In genomic region chr7:39539816-39540215, GRCh38 we compare ENCODE assay signal across 13 cellular contexts. TPM values are rescaled to one million over a fixed set of nuclear protein-coding genes. Genes with fewer than 3 reads are reported as not detected.
A peak's percentile ranks its signal among the peaks of the same experiment; 100 is the strongest.
DNase-seq lines count a peak whose midpoint lies in the region; ATAC-seq, FAIRE-seq and TF ChIP-seq lines count a peak whose summit lies in the region.
"Had no signal": no experiment of that assay in that cellular context is flagged by ENCODE, and none has a peak within 500 bp of the region (broad histone marks: within the 10 kb centered on the region; RNA-seq: fewer than 3 reads in every experiment).

No MANE protein-coding gene starts in this region.

- peaks cover 8% of the 10 kb centered on the region; the same call in 1 of the 2 replicates for H3K4me1 ChIP-seq in GM23338 (ENCODE audit: insufficient read depth)
- H3K4me1 ChIP-seq in neuronal stem cell (ENCODE audit: control insufficient read depth in 2 of 2, insufficient read depth in 1 of 2, low read depth in 1 of 2, low read length in 2 of 2) = peaks cover 0 to 9% of the 10 kb centered on the region in 2 donors
- no peaks in the 10 kb centered on the region for H3K4me1 ChIP-seq in upper lobe of left lung

- no peak overlapping the region for H3K4me3 Mint-ChIP-seq in GM23338
- H3K4me3 Mint-ChIP-seq: B cell; CD4-positive, alpha-beta T cell; T-cell had no signal

- H3K27me3 ChIP-seq in GM23338 (ENCODE audit: insufficient read depth) (no peaks in the 10 kb centered on the region), bronchial epithelial cell (ENCODE audit: control insufficient read depth, insufficient read depth, low read length) (no peaks in the 10 kb centered on the region), neuronal stem cell (ENCODE audit: control insufficient read depth in 3 of 3, insufficient read depth in 3 of 3, low read depth in 1 of 3, low read length in 3 of 3) (peaks cover 0 to 10% (median 0%) of the 10 kb centered on the region in 3 experiments), upper lobe of left lung (no peaks in the 10 kb centered on the region)

- no peak overlapping the region for H2BK5ac ChIP-seq in neuronal stem cell (ENCODE audit: low read length)

- H3K14ac ChIP-seq in neuronal stem cell (ENCODE audit: low read length) = no peak overlapping the region

- H3K27ac ChIP-seq in GM23338 (ENCODE audit: low read depth) (no peak overlapping the region), neuronal stem cell (replicated peaks; ENCODE audit: low read length) (no peak overlapping the region), upper lobe of left lung (no peak overlapping the region)
- H3K27ac ChIP-seq: SK-N-MC had no signal

- no peak for TF ChIP-seq POLR2A in upper lobe of left lung (IDR thresholded peaks at IDR 0.05)

- FAIRE-seq in bronchial epithelial cell (lab: Jason Lieb, UNC) = peak; percentile 40

- H3K79me1 ChIP-seq in neuronal stem cell (ENCODE audit: low read depth, low read length) = no peaks in the 10 kb centered on the region

- peaks cover 15% of the 10 kb centered on the region for H3K4me1 Mint-ChIP-seq in GM23338
- H3K4me1 Mint-ChIP-seq: B cell, T-cell had no signal

- H3K4me3 ChIP-seq in GM23338 (no peak overlapping the region), bronchial epithelial cell (ENCODE audit: low read depth, low read length) (no peak overlapping the region), neuronal stem cell (ENCODE audit: low read length in 2 of 2) (no peak overlapping the region), upper lobe of left lung (no peak overlapping the region)
- H3K4me3 ChIP-seq: SK-N-MC had no signal

- no peak overlapping the region for H2BK15ac ChIP-seq in neuronal stem cell (ENCODE audit: low read length)

- H3K9me3 ChIP-seq in neuronal stem cell (replicated peaks in 1 of 2; ENCODE audit: control insufficient read depth in 2 of 2, insufficient read depth in 1 of 2, low read depth in 1 of 2, low read length in 2 of 2) = peaks cover 0 to 1% of the 10 kb centered on the region in 2 donors
- no peaks in the 10 kb centered on the region for H3K9me3 ChIP-seq in upper lobe of left lung

- H3K4ac ChIP-seq in neuronal stem cell (ENCODE audit: low read length) = no peak overlapping the region

- H2BK120ac ChIP-seq in neuronal stem cell (ENCODE audit: low read depth, low read length) = no peak overlapping the region

- no peak overlapping the region for H3K27ac Mint-ChIP-seq in GM23338
- H3K27ac Mint-ChIP-seq: B cell; CD4-positive, alpha-beta T cell; T-cell had no signal

- peaks cover 6% of the 10 kb centered on the region for H3K27me3 Mint-ChIP-seq in GM23338 (ENCODE audit: insufficient read depth, low read depth, poor library complexity)
- H3K27me3 Mint-ChIP-seq: CD4-positive, alpha-beta T cell had no signal

- H4K20me1 ChIP-seq in GM23338 (replicated peaks; ENCODE audit: insufficient read depth) = no peaks in the 10 kb centered on the region

- H3K9ac ChIP-seq in neuronal stem cell (ENCODE audit: low read depth, low read length, poor library complexity) = no peak overlapping the region

- TF ChIP-seq EP300 in upper lobe of left lung (IDR thresholded peaks at IDR 0.05) = no peak

- H3K36me3 ChIP-seq in GM23338 (ENCODE audit: insufficient read depth) (no peaks in the 10 kb centered on the region), bronchial epithelial cell (ENCODE audit: control insufficient read depth, insufficient read depth, low read length) (no peaks in the 10 kb centered on the region), neuronal stem cell (replicated peaks in 1 of 2; ENCODE audit: control insufficient read depth in 2 of 2, insufficient read depth in 2 of 2, low read length in 2 of 2) (no peaks in the 10 kb centered on the region), upper lobe of left lung (no peaks in the 10 kb centered on the region)

- H4K91ac ChIP-seq in neuronal stem cell (ENCODE audit: low read depth, low read length, poor library complexity) = no peak overlapping the region

- peak overlapping the region; percentile 94 for H2AFZ ChIP-seq in GM23338
- H2AFZ ChIP-seq in neuronal stem cell (ENCODE audit: low read length) = no peak overlapping the region

- H3K79me2 ChIP-seq in GM23338 (replicated peaks; ENCODE audit: insufficient read depth) = no peaks in the 10 kb centered on the region

- H3K23ac ChIP-seq in neuronal stem cell (ENCODE audit: low read depth, low read length, poor library complexity) = no peak overlapping the region

- H3K9me2 ChIP-seq in GM23338 (ENCODE audit: insufficient read depth) = peaks cover 12% of the 10 kb centered on the region; the same call in 1 of the 2 replicates

- H3K4me2 ChIP-seq in GM23338 (peak overlapping the region; percentile 45; the same call in 1 of the 2 replicates), neuronal stem cell (ENCODE audit: insufficient read depth, low read length, poor library complexity, severe bottlenecking) (no peak overlapping the region)

- H3K36me3 Mint-ChIP-seq in GM23338 (ENCODE audit: low read depth) = no peaks in the 10 kb centered on the region
- H3K36me3 Mint-ChIP-seq: T-cell had no signal

- H3F3A ChIP-seq in GM23338 (replicated peaks; ENCODE audit: low read depth) = no peaks in the 10 kb centered on the region

- H4K8ac ChIP-seq in neuronal stem cell (ENCODE audit: low read depth, low read length) = no peak overlapping the region

- DNase-seq in DMS153 treated with DMSO at 0.1 percent for 48 hours (lab: John Stamatoyannopoulos, UW; ENCODE audit: unreplicated experiment) (peak; percentile 71), GM23338 (ENCODE audit: low spot score) (peak; percentile 29), bronchial epithelial cell (ENCODE audit: low read depth) (no peak), neuronal stem cell (ENCODE audit: low spot score) (no peak), upper lobe of left lung (no peak)
- DNase-seq: CD4-positive, alpha-beta T cell; NCI-H1694 treated with DMSO at 0.1 percent for 48 hours; NCI-H446; T-cell had no signal

- ATAC-seq in GM23338 = peak; percentile 49
- no peak for ATAC-seq in upper lobe of left lung (ENCODE audit: low FRiP score in 2 of 2)
- no peak for ATAC-seq in HG03175 (IDR thresholded peaks at IDR 0.05; ENCODE audit: unreplicated experiment)
- no peak for ATAC-seq in HG02763 (IDR thresholded peaks at IDR 0.05; ENCODE audit: unreplicated experiment)
- ATAC-seq: T-cell had no signal

- no peaks in the 10 kb centered on the region for H3K9me3 Mint-ChIP-seq in GM23338
- H3K9me3 Mint-ChIP-seq: CD4-positive, alpha-beta T cell; T-cell had no signal

- no CpG with 5 or more reads among the region's 5 CpGs for WGBS in neuronal stem cell (ENCODE audit: extremely low coverage in 2 of 2, insufficient read length in 2 of 2, insufficient replicate concordance in 1 of 2), 2 donors
- WGBS in upper lobe of left lung, 2 donors = 81 to 84% methylated on average over 5 of the region's 5 CpGs

- peak overlapping the region; percentile 44 for H3K18ac ChIP-seq in neuronal stem cell (ENCODE audit: low read length)

- TF ChIP-seq CTCF in GM23338 (conservative IDR thresholded peaks at IDR 0.05; ENCODE audit: low read depth in 2 of 2) (no peak), bronchial epithelial cell (IDR thresholded peaks at IDR 0.05; ENCODE audit: insufficient read depth, low read length, severe bottlenecking) (no peak), upper lobe of left lung (IDR thresholded peaks at IDR 0.05) (no peak)

- H2AK5ac ChIP-seq in neuronal stem cell (ENCODE audit: low read depth, low read length) = no peak overlapping the region

- no peak overlapping the region for H2BK12ac ChIP-seq in neuronal stem cell (ENCODE audit: low read length)

TF ChIP-seq in GM23338, 12 proteins besides CTCF, POLR2A, EP300 and RAD21:
- no peak for TF ChIP-seq EZH2 (IDR thresholded peaks at IDR 0.05; ENCODE audit: low read depth, unreplicated experiment)
- TF ChIP-seq REST (IDR thresholded peaks at IDR 0.05; ENCODE audit: unreplicated experiment) = no peak

RNA-seq across cellular contexts. Expression of gene YAE1, which starts 26.4 kb away (rescaled TPM):
- 26.5 and 30.5 TPM in 2 replicates for total RNA-seq in GM23338 (2014; rRNA removed; shearing (Covaris generic))
- polyA plus RNA-seq in GM23338 (2016; fragmentation: Nextera tagmentation; extraction: Ambion mirVana) = 88.7 and 107 TPM in 2 replicates
- 13.2 and 22.8 TPM in 2 replicates for total RNA-seq in bronchial epithelial cell
- 33.0 TPM for polyA plus RNA-seq in neuronal stem cell (2013, experiment 1 of 2)
- polyA plus RNA-seq in neuronal stem cell (2013, experiment 2 of 2) = 31.4 TPM
- total RNA-seq in upper lobe of left lung = 10 to 100 TPM in 4 of 6 donors, 1 to 10 TPM in 1, under 1 TPM in 1; 1.00 to 21.0 (median 13.2) TPM

Comparison
In these comparisons a context has a peak if more than half of its experiments do, and no peak if none do; other contexts are left out.
1. DNase-seq: peak in DMS153 treated with DMSO at 0.1 percent for 48 hours (single experiment) and GM23338 (single experiment); none in bronchial epithelial cell (single experiment), neuronal stem cell (single experiment) and upper lobe of left lung (0 of 2).